ENCODE assay signal across 21 cellular contexts in genomic region chr7:29990931-29991330, GRCh38. TPM values are rescaled to one million over a fixed set of nuclear protein-coding genes. Genes with fewer than 3 reads are reported as not detected.
DNase-seq lines count a peak whose midpoint lies in the region; ATAC-seq, FAIRE-seq and TF ChIP-seq lines count a peak whose summit lies in the region.
"Had no signal": no experiment of that assay in that cellular context is flagged by ENCODE, and none has a peak within 500 bp of the region (broad histone marks: within the 10 kb centered on the region; RNA-seq: fewer than 3 reads in every experiment).

No MANE protein-coding gene starts in this region.

- no peaks in the 10 kb centered on the region for H3K36me3 Mint-ChIP-seq in T-helper 1 cell treated with Interleukin-12 subunit alpha and Interleukin-12 subunit beta and Interleukin-4 antibody, amounts not matched to agents 30 μg/mL and 1 μg/mL, for 36 hours (ENCODE audit: low read depth)
- H3K36me3 Mint-ChIP-seq in astrocyte (ENCODE audit: low read depth, unreplicated experiment) (peaks cover 1% of the 10 kb centered on the region), nephron progenitor cell (ENCODE audit: low read depth) (peaks cover 17% of the 10 kb centered on the region)
- H3K36me3 Mint-ChIP-seq in stimulated activated naive B cell treated with anti-CD40 and anti-IgM and Interleukin-4, amounts not matched to agents 10 μg/mL and 1 μg/mL and 100 μg/mL, for 72 hours, result peaks cover 0 to 4% of the 10 kb centered on the region in 2 donors

- no peak for TF ChIP-seq RAD21 in HCT116 (IDR thresholded peaks at IDR 0.05; ENCODE audit: low read depth)

- no peak for FAIRE-seq in astrocyte (lab: Jason Lieb, UNC)
- FAIRE-seq: endometrium, H1, islet of Langerhans had no signal

- H3K27ac ChIP-seq in HCT116 (ENCODE audit: low read depth, low read length) (no peak overlapping the region), astrocyte (ENCODE audit: low read depth, low read length) (no peak overlapping the region)
- H3K27ac ChIP-seq: BLaER1, VCaP had no signal

- peaks cover 58% of the 10 kb centered on the region for H3K27me3 Mint-ChIP-seq in T-helper 1 cell treated with Interleukin-12 subunit alpha and Interleukin-12 subunit beta and Interleukin-4 antibody, amounts not matched to agents 30 μg/mL and 1 μg/mL, for 36 hours (ENCODE audit: low read depth)
- H3K27me3 Mint-ChIP-seq in astrocyte (ENCODE audit: low read depth, unreplicated experiment), result no peaks in the 10 kb centered on the region
- H3K27me3 Mint-ChIP-seq in nephron progenitor cell (ENCODE audit: low read depth, poor library complexity), result peaks cover 8% of the 10 kb centered on the region
- H3K27me3 Mint-ChIP-seq in stimulated activated naive B cell treated with anti-CD40 and anti-IgM and Interleukin-4, amounts not matched to agents 10 μg/mL and 1 μg/mL and 100 μg/mL, for 72 hours, result peaks cover 5 to 14% of the 10 kb centered on the region in 2 donors

- H3K79me2 ChIP-seq in HCT116 (ENCODE audit: insufficient read depth, low read length) (peaks cover 31% of the 10 kb centered on the region), astrocyte (ENCODE audit: insufficient read depth, low read length) (peaks cover 36% of the 10 kb centered on the region)

- H3K4me3 ChIP-seq in HCT116 (replicated peaks in 1 of 2; ENCODE audit: low read depth in 1 of 2, low read length in 2 of 2), result peak overlapping the region; percentile 80 to 88; a peak in 3 of 4 replicates
- no peak overlapping the region for H3K4me3 ChIP-seq in astrocyte (ENCODE audit: insufficient read depth, low read depth, low read length)
- H3K4me3 ChIP-seq: BLaER1 had no signal

- H3K4me1 ChIP-seq in HCT116 (ENCODE audit: control insufficient read depth in 1 of 2, insufficient read depth in 2 of 2, low read length in 2 of 2) (peaks cover 14 to 37% of the 10 kb centered on the region in 2 experiments), astrocyte (ENCODE audit: insufficient read depth, low read length) (peaks cover 17% of the 10 kb centered on the region)
- H3K4me1 ChIP-seq: BLaER1 had no signal

- H3K9ac ChIP-seq in HCT116 (ENCODE audit: low read length) (peak overlapping the region; percentile 95; the same call in 1 of the 2 replicates), astrocyte (ENCODE audit: low read length) (no peak overlapping the region)
- H3K9ac ChIP-seq: BLaER1 had no signal

- H3K4me1 Mint-ChIP-seq in T-helper 1 cell treated with Interleukin-12 subunit alpha and Interleukin-12 subunit beta and Interleukin-4 antibody, amounts not matched to agents 30 μg/mL and 1 μg/mL, for 36 hours (ENCODE audit: low read depth), result no peaks in the 10 kb centered on the region
- H3K4me1 Mint-ChIP-seq in astrocyte (ENCODE audit: low read depth, unreplicated experiment), result peaks cover 11% of the 10 kb centered on the region
- H3K4me1 Mint-ChIP-seq in nephron progenitor cell, result peaks cover 25% of the 10 kb centered on the region
- peaks cover 16 to 23% of the 10 kb centered on the region in 2 donors for H3K4me1 Mint-ChIP-seq in stimulated activated naive B cell treated with anti-CD40 and anti-IgM and Interleukin-4, amounts not matched to agents 10 μg/mL and 1 μg/mL and 100 μg/mL, for 72 hours

- no peaks in the 10 kb centered on the region for H3K27me3 ChIP-seq in HCT116 (ENCODE audit: insufficient read depth, low read length)
- H3K27me3 ChIP-seq in astrocyte (ENCODE audit: insufficient read depth, low read length), result no peaks in the 10 kb centered on the region

- no peaks in the 10 kb centered on the region for H3K9me2 ChIP-seq in HCT116 (ENCODE audit: insufficient read depth)

- POLR2A ChIA-PET in HCT116 (lab: Charles Lee), result no interaction called here

- H3K4me2 ChIP-seq in HCT116 (ENCODE audit: low read length) (peak overlapping the region; percentile 91), astrocyte (ENCODE audit: low read length) (no peak overlapping the region)
- H3K4me2 ChIP-seq: BLaER1 had no signal

- H3K9me3 ChIP-seq in HCT116 (ENCODE audit: control insufficient read depth in 1 of 2, insufficient read depth in 1 of 2, low read depth in 1 of 2, low read length in 2 of 2) (0 out of 4 replicates have a peak, but pooled peaks cover 0 to 3% of the 10 kb centered on the region in 2 experiments), astrocyte (ENCODE audit: insufficient read depth, low read depth, low read length) (no peaks in the 10 kb centered on the region)

- TF ChIP-seq CTCF in HCT116 (IDR thresholded peaks at IDR 0.05 in 2 of 3, conservative IDR thresholded peaks at IDR 0.05 in 1 of 3; ENCODE audit: borderline replicate concordance in 1 of 3, insufficient read depth in 1 of 3, low read depth in 2 of 3, low read length in 2 of 3) (no peak), astrocyte (IDR thresholded peaks at IDR 0.05; ENCODE audit: insufficient read depth, low read depth, low read length) (no peak), nephron progenitor cell (IDR thresholded peaks at IDR 0.05) (no peak)

- no peak overlapping the region for H3K27ac Mint-ChIP-seq in T-helper 1 cell treated with Interleukin-12 subunit alpha and Interleukin-12 subunit beta and Interleukin-4 antibody, amounts not matched to agents 30 μg/mL and 1 μg/mL, for 36 hours
- H3K27ac Mint-ChIP-seq in astrocyte (ENCODE audit: unreplicated experiment) (no peak overlapping the region), nephron progenitor cell (no peak overlapping the region)
- no peak overlapping the region for H3K27ac Mint-ChIP-seq in stimulated activated naive B cell treated with anti-CD40 and anti-IgM and Interleukin-4, amounts not matched to agents 10 μg/mL and 1 μg/mL and 100 μg/mL, for 72 hours
- H3K27ac Mint-ChIP-seq: activated CD4-positive, alpha-beta memory T cell treated with anti-CD3 and anti-CD28 coated beads, Interleukin-2, amount 10 ng/mL, durations not matched to agents 7 days and 5 days had no signal

- RAD21 ChIA-PET in HCT116 (lab: Charles Lee; ENCODE audit: low non-redundant PET in 1 of 2, low total read pairs in 2 of 2, uncharacterized antibody in 2 of 2, unreplicated experiment in 2 of 2), result no interaction called here

- H3K9me3 Mint-ChIP-seq in T-helper 1 cell treated with Interleukin-12 subunit alpha and Interleukin-12 subunit beta and Interleukin-4 antibody, amounts not matched to agents 30 μg/mL and 1 μg/mL, for 36 hours, result peaks cover 4% of the 10 kb centered on the region
- H3K9me3 Mint-ChIP-seq in astrocyte (ENCODE audit: unreplicated experiment) (no peaks in the 10 kb centered on the region), nephron progenitor cell (peaks cover 47% of the 10 kb centered on the region)
- peaks cover 0 to under 1% of the 10 kb centered on the region in 2 donors for H3K9me3 Mint-ChIP-seq in stimulated activated naive B cell treated with anti-CD40 and anti-IgM and Interleukin-4, amounts not matched to agents 10 μg/mL and 1 μg/mL and 100 μg/mL, for 72 hours

- H3K4me3 Mint-ChIP-seq in T-helper 1 cell treated with Interleukin-12 subunit alpha and Interleukin-12 subunit beta and Interleukin-4 antibody, amounts not matched to agents 30 μg/mL and 1 μg/mL, for 36 hours, result peak overlapping the region; percentile 43
- H3K4me3 Mint-ChIP-seq in astrocyte (ENCODE audit: unreplicated experiment) (peak overlapping the region; percentile 88), nephron progenitor cell (peak overlapping the region; percentile 73)
- peak overlapping the region in 1 of 2 donors; percentile 56 for H3K4me3 Mint-ChIP-seq in stimulated activated naive B cell treated with anti-CD40 and anti-IgM and Interleukin-4, amounts not matched to agents 10 μg/mL and 1 μg/mL and 100 μg/mL, for 72 hours

- CTCF ChIA-PET in HCT116 (lab: Charles Lee), result interaction anchor here (1.2 kb wide), 1 partner anchor 71 kb away, joined by 5 read pairs; no protein-coding TSS in a partner anchor

- no peak for TF ChIP-seq POLR2A in HCT116 (IDR thresholded peaks at IDR 0.05; ENCODE audit: borderline replicate concordance, extremely low read depth, insufficient read depth, insufficient read length)

- intact Hi-C loops in HCT116 (cut with micrococcal nuclease), result no loop called here
- intact Hi-C loops in left colon (cut with DNase I, micrococcal nuclease), result no loop called here

- H4K20me1 ChIP-seq in HCT116 (ENCODE audit: insufficient read depth) (no peaks in the 10 kb centered on the region), astrocyte (ENCODE audit: insufficient read depth, low read length) (peaks cover under 1% of the 10 kb centered on the region)
- H4K20me1 ChIP-seq: BLaER1 had no signal

- H2AFZ ChIP-seq in HCT116 (ENCODE audit: low read depth, low read length, poor library complexity, severe bottlenecking) (no peak overlapping the region), astrocyte (ENCODE audit: low read depth, low read length) (no peak overlapping the region)

- BruUV-seq in HCT116 (replicated peaks; lab: Mats Ljungman, UMichigan), result TSS peak; percentile 33

- no peak for DNase-seq in T-helper 1 cell
- DNase-seq in HCT116 (ENCODE audit: low read depth, low spot score), result no peak
- no peak for DNase-seq in astrocyte (ENCODE audit: low read depth)
- no peak for DNase-seq in nephron progenitor cell
- DNase-seq in stimulated activated naive B cell treated with anti-CD40 and anti-IgM and Interleukin-4, amounts not matched to agents 10 μg/mL and 1 μg/mL and 100 μg/mL, for 72 hours, result no peak
- no peak for DNase-seq in left colon
- DNase-seq in NCI-H446 treated with DMSO at 0.1 percent for 48 hours (lab: John Stamatoyannopoulos, UW), result no peak
- DNase-seq: activated CD4-positive, alpha-beta memory T cell treated with anti-CD3 and anti-CD28 coated beads, Interleukin-2, amount 10 ng/mL, durations not matched to agents 7 days and 5 days; amygdala; DMS79 treated with DMSO at 0.1 percent for 48 hours; NCI-H1930; NCI-H446; retina; SW 1271 had no signal

- ATAC-seq in HCT116, result no peak
- ATAC-seq in stimulated activated naive B cell treated with anti-CD40 and anti-IgM and Interleukin-4, amounts not matched to agents 10 μg/mL and 1 μg/mL and 100 μg/mL, for 72 hours (replicated peaks), result no peak
- no peak for ATAC-seq in left colon

- no peaks in the 10 kb centered on the region for H3K36me3 ChIP-seq in HCT116 (ENCODE audit: control insufficient read depth in 1 of 2, insufficient read depth in 2 of 2, low read length in 2 of 2)
- no peaks in the 10 kb centered on the region for H3K36me3 ChIP-seq in astrocyte (ENCODE audit: insufficient read depth, low read length)
- H3K36me3 ChIP-seq: thoracic aorta had no signal

TF ChIP-seq in HCT116, 20 proteins besides CTCF, POLR2A, EP300 and RAD21 (continues in another document):
- TF ChIP-seq EZH2phosphoT487 (IDR thresholded peaks at IDR 0.05; ENCODE audit: borderline replicate concordance) (no peak), CEBPB (IDR thresholded peaks at IDR 0.05; ENCODE audit: low read depth) (no peak), ELF1 (IDR thresholded peaks at IDR 0.05; ENCODE audit: borderline replicate concordance, low read depth) (no peak)

RNA-seq across cellular contexts. Expression of gene SCRN1, which starts 1.3 kb away (rescaled TPM):
- total RNA-seq in HCT116 (2021; ENCODE audit: unreplicated experiment) (76.8 TPM), astrocyte (98.3 and 116 TPM in 2 replicates), left colon (10 to 100 TPM in 1 of 2 donors, 1 to 10 TPM in 1; 9.6 to 13.4 TPM)
- 46.6 and 49.8 TPM in 2 replicates for polyA plus RNA-seq in HCT116 (2012)

RNA-seq across cellular contexts. Expression of gene FKBP14, which starts 35.6 kb away (rescaled TPM):
- total RNA-seq in HCT116 (2021; ENCODE audit: unreplicated experiment), result 13.6 TPM
- 3.4 and 4.3 TPM in 2 replicates for polyA plus RNA-seq in HCT116 (2012)
- 100 and 123 TPM in 2 replicates for total RNA-seq in astrocyte
- total RNA-seq in left colon, result 10 to 100 TPM in 1 of 2 donors, 1 to 10 TPM in 1; 8.8 to 10.3 TPM

RNA-seq across cellular contexts. Expression of gene PLEKHA8, which starts 37.3 kb away (rescaled TPM):
- total RNA-seq in HCT116 (2021; ENCODE audit: unreplicated experiment) (13.6 TPM), astrocyte (26.3 and 34.7 TPM in 2 replicates), left colon (10 to 100 TPM; 12.4 to 13.6 TPM)
- 4.1 and 5.7 TPM in 2 replicates for polyA plus RNA-seq in HCT116 (2012)
